1 cellular context compared by ENCODE assay signal in genomic region chr1:68010094-68010493, GRCh38.
TF ChIP-seq lines count a peak whose summit lies in the region.

No MANE protein-coding gene starts in this region.

TF ChIP-seq in K562, 482 proteins besides CTCF, POLR2A, EP300 and RAD21 (continued from another document):
- TF ChIP-seq BRF1 (IDR thresholded peaks at IDR 0.05; ENCODE audit: borderline replicate concordance, extremely low read depth, insufficient read length) (no peak), MTF1 (CRISPR knock-in tag; IDR thresholded peaks at IDR 0.05; ENCODE audit: borderline replicate concordance) (no peak), RBM25 (IDR thresholded peaks at IDR 0.05; ENCODE audit: low read depth, low read length, severe bottlenecking) (no peak), ZNF311 (CRISPR knock-in tag; IDR thresholded peaks at IDR 0.05) (peak; percentile 14; the same call in 1 of the 2 replicates), THRA (IDR thresholded peaks at IDR 0.05) (no peak), SMC3 (conservative IDR thresholded peaks at IDR 0.05; ENCODE audit: insufficient read depth, low read depth, low read length) (peak; percentile 29; the same call in 1 of the 2 replicates), ZBED1 (IDR thresholded peaks at IDR 0.05) (no peak), FOXJ3 (CRISPR knock-in tag; IDR thresholded peaks at IDR 0.05) (no peak), ZBTB17 (CRISPR knock-in tag; IDR thresholded peaks at IDR 0.05) (no peak), HNRNPK (IDR thresholded peaks at IDR 0.05; ENCODE audit: low read depth, low read length, poor library complexity, severe bottlenecking) (no peak), CBFA2T2 (conservative IDR thresholded peaks at IDR 0.05) (no peak), ZNF232 (CRISPR knock-in tag; IDR thresholded peaks at IDR 0.05) (no peak), SREBF2 (CRISPR knock-in tag; IDR thresholded peaks at IDR 0.05) (no peak), PYGO2 (tag; IDR thresholded peaks at IDR 0.05) (no peak), SNRNP70 (optimal IDR thresholded peaks at IDR 0.05; ENCODE audit: low read depth, low read length) (no peak), ZNF507 (tag; conservative IDR thresholded peaks at IDR 0.05) (no peak), U2AF2 (optimal IDR thresholded peaks at IDR 0.05; ENCODE audit: low read depth, low read length) (no peak), ZBTB12 (CRISPR knock-in tag; IDR thresholded peaks at IDR 0.05) (no peak), DEAF1 (CRISPR knock-in tag; IDR thresholded peaks at IDR 0.05) (peak; percentile 60), NR2C2 (CRISPR knock-in tag; IDR thresholded peaks at IDR 0.05) (no peak), NR2C2 (tag; IDR thresholded peaks at IDR 0.05) (no peak)
